33 cellular contexts compared by ENCODE assay signal in the genomic region with DNA sequence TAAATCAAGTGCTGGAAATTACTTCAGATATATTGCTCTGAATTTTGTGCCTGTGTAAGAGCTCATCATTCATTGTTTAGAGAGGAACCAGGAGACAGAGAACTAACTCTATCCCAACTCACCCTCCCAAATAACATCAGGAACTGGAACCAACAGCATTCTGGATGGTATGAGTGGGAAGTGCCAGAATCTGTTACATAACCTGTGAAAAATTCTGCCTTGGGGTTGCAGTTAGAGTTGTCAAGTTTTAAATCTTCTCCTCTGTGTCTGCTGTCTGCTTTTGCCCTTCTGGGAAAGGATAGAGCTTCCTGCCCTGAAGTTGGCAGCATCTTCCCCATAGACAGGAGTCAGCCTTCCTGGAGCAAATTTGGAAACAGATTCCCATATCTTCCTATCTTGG. TPM values are rescaled to one million over a fixed set of nuclear protein-coding genes. Genes with fewer than 3 reads are reported as not detected.
"Had no signal": no experiment of that assay in that cellular context is flagged by ENCODE, and none has a peak within 500 bp of the region (broad histone marks: within the 10 kb centered on the region; RNA-seq: fewer than 3 reads in every experiment).

No MANE protein-coding gene starts in this region.

- H3K27me3 ChIP-seq: adrenal gland, ascending aorta, breast epithelium, cardiac muscle cell, esophagus muscularis mucosa, gastroesophageal sphincter had no signal

- H3K4me1 ChIP-seq: adrenal gland, ascending aorta, esophagus muscularis mucosa, gastroesophageal sphincter had no signal

- H3K9me3 ChIP-seq: adrenal gland, ascending aorta, breast epithelium, esophagus muscularis mucosa, gastroesophageal sphincter had no signal

- DNase-seq: activated CD4-positive, alpha-beta memory T cell treated with anti-CD3 and anti-CD28 coated beads for 36 hours; activated CD4-positive, alpha-beta T cell treated with anti-CD3 and anti-CD28 coated beads for 36 hours; activated CD4-positive, alpha-beta T cell treated with anti-CD3 and anti-CD28 coated beads, Interleukin-2, amount 10 ng/mL, durations not matched to agents 24 days and 14 days; activated CD4-positive, CD25-positive, alpha-beta regulatory T cell; activated CD4-positive, CD25-positive, alpha-beta regulatory T cell treated with anti-CD3 and anti-CD28 coated beads, Interleukin-2, amount 50 U/mL, for 72 hours; activated CD8-positive, alpha-beta memory T cell treated with anti-CD3 and anti-CD28 coated beads, Interleukin-2, amount 10 ng/mL, durations not matched to agents 7 days and 5 days; activated CD8-positive, alpha-beta memory T cell treated with anti-CD3 and anti-CD28 coated beads, Interleukin-2, amount 50 U/mL, for 4 hours; activated CD8-positive, alpha-beta T cell treated with anti-CD3 and anti-CD28 coated beads, Interleukin-2, amount 10 ng/mL, durations not matched to agents 7 days and 5 days; activated effector memory CD4-positive, alpha-beta T cell treated with anti-CD3 and anti-CD28 coated beads, Interleukin-2, amount 50 U/mL, for 16 hours; activated naive CD4-positive, alpha-beta T cell treated with anti-CD3 and anti-CD28 coated beads for 36 hours; activated naive CD8-positive, alpha-beta T cell treated with anti-CD3 and anti-CD28 coated beads for 36 hours; activated naive CD8-positive, alpha-beta T cell treated with anti-CD3 and anti-CD28 coated beads, Interleukin-2, amount 50 U/mL, for 24 hours; activated T-cell treated with anti-CD3 and anti-CD28 coated beads, Interleukin-2, amount 50 U/mL, for 1 hour; activated T-cell treated with anti-CD3 and anti-CD28 coated beads, Interleukin-2, amount 50 U/mL, for 48 hours; adrenal gland; central memory CD4-positive, alpha-beta T cell; dorsolateral prefrontal cortex; effector memory CD4-positive, alpha-beta T cell; endodermal cell; erythroblast; foreskin melanocyte; SW 1271; T-cell; T1000 had no signal

- H3K36me3 ChIP-seq: adrenal gland, ascending aorta, breast epithelium, cardiac muscle cell, esophagus muscularis mucosa, gastroesophageal sphincter had no signal

- H3K27ac ChIP-seq: adrenal gland, ascending aorta, breast epithelium, cardiac muscle cell, coronary artery, esophagus muscularis mucosa, gastroesophageal sphincter had no signal

- H3K4me3 ChIP-seq: adrenal gland, ascending aorta, breast epithelium, cardiac muscle cell, coronary artery, dorsolateral prefrontal cortex, esophagus muscularis mucosa, gastroesophageal sphincter had no signal

RNA-seq across cellular contexts. Expression of gene TIMP4, which starts 41.2 kb away (rescaled TPM):
- total RNA-seq: activated CD8-positive, alpha-beta memory T cell treated with anti-CD3 and anti-CD28 coated beads for 36 hours; activated CD8-positive, alpha-beta memory T cell treated with anti-CD3 and anti-CD28 coated beads, Interleukin-2, amount 10 ng/mL, durations not matched to agents 7 days and 5 days; activated CD8-positive, alpha-beta T cell treated with anti-CD3 and anti-CD28 coated beads, Interleukin-2, amount 10 ng/mL, durations not matched to agents 7 days and 5 days; activated naive CD8-positive, alpha-beta T cell treated with anti-CD3 and anti-CD28 coated beads for 36 hours; activated T-helper 1 cell treated with anti-CD3 and anti-CD28 coated beads, Interleukin-12 subunit alpha, Interleukin-12 subunit beta, Interleukin-2, Interleukin-4 antibody, amounts not matched to agents 30 ng/mL and 10 ng/mL and 1 ng/mL, durations not matched to agents 14 hours and 24 hours and 36 hours; cardiac muscle cell; glomerular endothelial cell; T-cell had no signal
